Comparison of ENCODE assay signal across 7 cellular contexts in genomic region chr5:119330367-119331183, GRCh38.
DNase-seq lines count a peak whose midpoint lies in the region; ATAC-seq and TF ChIP-seq lines count a peak whose summit lies in the region.

No MANE protein-coding gene starts in this region.

- H3K27ac ChIP-seq in KMS-11: peak overlapping the region; percentile 57; the same call in 1 of the 2 replicates

- peaks cover 13% of the 10 kb centered on the region for H3K36me3 Mint-ChIP-seq in effector memory CD8-positive, alpha-beta T cell (ENCODE audit: insufficient read depth)
- H3K36me3 Mint-ChIP-seq in stimulated activated effector memory CD8-positive, alpha-beta T cell treated with anti-CD3 and anti-CD28 coated beads, Interleukin-12 subunit alpha, Interleukin-12 subunit beta, amount 100 ng/mL, for 72 hours: peaks cover 36% of the 10 kb centered on the region

- H3K4me2 ChIP-seq in KMS-11: peak overlapping the region; percentile 84

- peaks cover 83 to 91% of the 10 kb centered on the region in 2 donors for H3K4me1 Mint-ChIP-seq in effector memory CD8-positive, alpha-beta T cell (ENCODE audit: low read depth in 2 of 2)
- peaks cover 96% of the 10 kb centered on the region for H3K4me1 Mint-ChIP-seq in stimulated activated effector memory CD8-positive, alpha-beta T cell treated with anti-CD3 and anti-CD28 coated beads, Interleukin-12 subunit alpha, Interleukin-12 subunit beta, amount 100 ng/mL, for 72 hours

- peaks cover 96% of the 10 kb centered on the region for H3K4me1 ChIP-seq in KMS-11 (ENCODE audit: low read depth, poor library complexity, severe bottlenecking)

- ATAC-seq in effector memory CD8-positive, alpha-beta T cell (replicated peaks): peak; percentile 69
- ATAC-seq in stimulated activated effector memory CD8-positive, alpha-beta T cell treated with anti-CD3 and anti-CD28 coated beads, Interleukin-12 subunit alpha, Interleukin-12 subunit beta, amount 100 ng/mL, for 72 hours: peak; percentile 47

- H3K4me3 ChIP-seq in KMS-11 (IDR thresholded peaks at IDR 0.05; ENCODE audit: insufficient read depth, low read depth, low read length): no peak overlapping the region

- H3K9me3 Mint-ChIP-seq in effector memory CD8-positive, alpha-beta T cell: no peaks in the 10 kb centered on the region
- no peaks in the 10 kb centered on the region for H3K9me3 Mint-ChIP-seq in stimulated activated effector memory CD8-positive, alpha-beta T cell treated with anti-CD3 and anti-CD28 coated beads, Interleukin-12 subunit alpha, Interleukin-12 subunit beta, amount 100 ng/mL, for 72 hours

- H4K20me1 ChIP-seq in KMS-11 (ENCODE audit: insufficient read depth): no peaks in the 10 kb centered on the region

- H3K4me3 Mint-ChIP-seq in effector memory CD8-positive, alpha-beta T cell: peak overlapping the region; percentile 81 to 86
- H3K4me3 Mint-ChIP-seq in stimulated activated effector memory CD8-positive, alpha-beta T cell treated with anti-CD3 and anti-CD28 coated beads, Interleukin-12 subunit alpha, Interleukin-12 subunit beta, amount 100 ng/mL, for 72 hours: peak overlapping the region; percentile 64

- H3K27ac Mint-ChIP-seq in effector memory CD8-positive, alpha-beta T cell: peak overlapping the region; percentile 78 to 91
- H3K27ac Mint-ChIP-seq in stimulated activated effector memory CD8-positive, alpha-beta T cell treated with anti-CD3 and anti-CD28 coated beads, Interleukin-12 subunit alpha, Interleukin-12 subunit beta, amount 100 ng/mL, for 72 hours: peak overlapping the region; percentile 92

- H3K79me2 ChIP-seq in KMS-11 (ENCODE audit: insufficient read depth, low read depth): peaks cover 38% of the 10 kb centered on the region

- peak; percentile 62 to 73 for DNase-seq in activated CD4-positive, alpha-beta T cell treated with anti-CD3 and anti-CD28 coated beads, Interleukin-2, amount 50 U/mL, for 48 hours
- DNase-seq in effector memory CD8-positive, alpha-beta T cell: peak; percentile 53 to 59 (median 55)
- no peak for DNase-seq in stimulated activated effector memory CD8-positive, alpha-beta T cell treated with anti-CD3 and anti-CD28 coated beads, Interleukin-12 subunit alpha, Interleukin-12 subunit beta, amount 100 ng/mL, for 72 hours (ENCODE audit: low spot score in 2 of 2)
- DNase-seq in NCI-H187 treated with DMSO at 0.1 percent for 48 hours (lab: John Stamatoyannopoulos, UW): no peak
- DNase-seq in NCI-H1092 treated with DMSO at 0.1 percent for 48 hours (lab: John Stamatoyannopoulos, UW): no peak
- no peak for DNase-seq in hypothalamus (lab: John Stamatoyannopoulos, UW)

- H2AFZ ChIP-seq in KMS-11 (ENCODE audit: low read depth): no peak overlapping the region

- H3K27me3 ChIP-seq in KMS-11 (ENCODE audit: insufficient read depth, low read depth): no peaks in the 10 kb centered on the region

- no peaks in the 10 kb centered on the region for H3K27me3 Mint-ChIP-seq in effector memory CD8-positive, alpha-beta T cell

- no peak overlapping the region for H3K9ac ChIP-seq in KMS-11

- H3K36me3 ChIP-seq in KMS-11 (ENCODE audit: insufficient read depth): no peaks in the 10 kb centered on the region

- TF ChIP-seq CTCF in KMS-11 (conservative IDR thresholded peaks at IDR 0.05; ENCODE audit: low read depth, low read length): no peak

Comparison
In these comparisons a context has a peak if more than half of its experiments do, and no peak if none do; other contexts are left out.
1. DNase-seq: peak in activated CD4-positive, alpha-beta T cell treated with anti-CD3 and anti-CD28 coated beads, Interleukin-2, amount 50 U/mL, for 48 hours (2 of 2) and effector memory CD8-positive, alpha-beta T cell (3 of 3); none in stimulated activated effector memory CD8-positive, alpha-beta T cell treated with anti-CD3 and anti-CD28 coated beads, Interleukin-12 subunit alpha, Interleukin-12 subunit beta, amount 100 ng/mL, for 72 hours (0 of 2), NCI-H187 treated with DMSO at 0.1 percent for 48 hours (single experiment), NCI-H1092 treated with DMSO at 0.1 percent for 48 hours (single experiment) and hypothalamus (0 of 51).